In the genomic region with DNA sequence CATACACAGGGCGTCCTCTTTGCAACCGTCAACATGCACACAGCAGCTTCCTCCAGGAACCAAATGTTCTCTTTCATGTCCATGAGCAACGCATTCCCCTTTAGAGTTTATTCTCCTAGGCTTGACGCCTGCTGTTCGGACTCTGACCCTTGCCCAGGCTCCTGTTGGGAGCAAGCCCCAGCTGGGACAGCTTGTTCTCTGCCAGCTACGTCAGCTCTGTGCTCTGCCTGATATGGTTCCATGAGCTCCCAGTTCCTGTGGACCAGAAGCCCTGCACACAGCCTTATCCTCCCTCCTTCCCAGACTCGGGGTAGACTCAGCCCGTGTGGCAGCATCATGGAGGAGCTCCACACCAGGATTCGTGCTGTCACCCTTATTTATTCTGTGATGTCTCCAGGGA, we compare ENCODE assay signal across 25 cellular contexts.
DNase-seq lines count a peak whose midpoint lies in the region; ATAC-seq and TF ChIP-seq lines count a peak whose summit lies in the region.
"Had no signal": no experiment of that assay in that cellular context is flagged by ENCODE, and none has a peak within 500 bp of the region (broad histone marks: within the 10 kb centered on the region; RNA-seq: fewer than 3 reads in every experiment).

No MANE protein-coding gene starts in this region.

- H3K36me3 ChIP-seq in body of pancreas (replicated peaks in 1 of 2; ENCODE audit: insufficient read depth in 1 of 2, low read depth in 2 of 2) (no peaks in the 10 kb centered on the region), left lung (no peaks in the 10 kb centered on the region)
- H3K36me3 ChIP-seq: spleen had no signal

- peak; percentile 77 to 95 (median 89) for DNase-seq in body of pancreas
- no peak for DNase-seq in left ventricle myocardium superior
- peak; percentile 60 for DNase-seq in mucosa of gallbladder (ENCODE audit: low spot score)
- DNase-seq in type B pancreatic cell (ENCODE audit: extremely low spot score, unreplicated experiment) = peak; percentile 40
- no peak for DNase-seq in NCI-H748 treated with DMSO at 0.1 percent for 48 hours (lab: John Stamatoyannopoulos, UW)
- DNase-seq in NCI-H69 (lab: John Stamatoyannopoulos, UW) = no peak
- no peak for DNase-seq in left lung
- DNase-seq: activated CD4-positive, CD25-positive, alpha-beta regulatory T cell treated with anti-CD3 and anti-CD28 coated beads, Interleukin-2, amount 50 U/mL, for 72 hours; activated CD8-positive, alpha-beta T cell treated with anti-CD3 and anti-CD28 coated beads for 36 hours; Calu3; central memory CD4-positive, alpha-beta T cell; DND-41; HCEC 1CT; KG1; kidney; MM.1S; NCI-H1417 treated with DMSO at 0.1 percent for 48 hours; NCI-H446; SK-N-SH; spleen; T-helper 2 cell had no signal

- no peak overlapping the region for H3K27ac Mint-ChIP-seq in type B pancreatic cell
- H3K27ac Mint-ChIP-seq: activated CD8-positive, alpha-beta T cell treated with anti-CD3 and anti-CD28 coated beads for 36 hours; activated naive CD4-positive, alpha-beta T cell treated with anti-CD3 and anti-CD28 coated beads, Interleukin-2, amount 50 U/mL, for 72 hours; activated T-helper 17 cell treated with anti-CD3 and anti-CD28 coated beads, Interleukin-2, amount 50 U/mL, for 72 hours; CD14-positive monocyte; memory B cell had no signal

- peaks cover 4% of the 10 kb centered on the region for H3K9me3 Mint-ChIP-seq in type B pancreatic cell
- H3K9me3 Mint-ChIP-seq: activated CD8-positive, alpha-beta T cell treated with anti-CD3 and anti-CD28 coated beads for 36 hours; activated T-helper 17 cell treated with anti-CD3 and anti-CD28 coated beads, Interleukin-2, amount 50 U/mL, for 72 hours had no signal

- TF ChIP-seq POLR2A in body of pancreas (IDR thresholded peaks at IDR 0.05) = peak in 2 of 3 donors; percentile 34 to 76

- no peaks in the 10 kb centered on the region for H3K9me3 ChIP-seq in body of pancreas
- H3K9me3 ChIP-seq in left lung = no peaks in the 10 kb centered on the region
- H3K9me3 ChIP-seq: SK-N-SH, spleen had no signal

- peaks cover 14% of the 10 kb centered on the region for H3K27me3 Mint-ChIP-seq in type B pancreatic cell

- H3K4me3 Mint-ChIP-seq in type B pancreatic cell = no peak overlapping the region
- H3K4me3 Mint-ChIP-seq: activated CD8-positive, alpha-beta T cell treated with anti-CD3 and anti-CD28 coated beads for 36 hours; activated T-helper 17 cell treated with anti-CD3 and anti-CD28 coated beads, Interleukin-2, amount 50 U/mL, for 72 hours; memory B cell had no signal

- peak overlapping the region in 3 of 4 donors; percentile 64 to 77 (median 64) for H3K27ac ChIP-seq in body of pancreas
- H3K27ac ChIP-seq in left lung = no peak overlapping the region
- H3K27ac ChIP-seq: spleen had no signal

- WGBS in body of pancreas, 2 donors = 37 to 40% methylated on average over 9 of the region's 9 CpGs

- intact Hi-C loops in body of pancreas (cut with DNase I) (no loop called here), left ventricle myocardium superior (cut with micrococcal nuclease) (no loop called here), left lung (cut with DNase I) (no loop called here)

- no peaks in the 10 kb centered on the region for H3K4me1 Mint-ChIP-seq in type B pancreatic cell (ENCODE audit: unreplicated experiment)
- H3K4me1 Mint-ChIP-seq: memory B cell had no signal

- H3K27me3 ChIP-seq in body of pancreas = no peaks in the 10 kb centered on the region
- H3K27me3 ChIP-seq in left lung = peaks cover 0 to 45% of the 10 kb centered on the region in 2 donors

- peak; percentile 99 for ATAC-seq in body of pancreas
- peak; percentile 71 for ATAC-seq in left ventricle myocardium superior
- no peak for ATAC-seq in left lung
- ATAC-seq: activated CD8-positive, alpha-beta T cell treated with anti-CD3 and anti-CD28 coated beads for 36 hours; activated naive CD4-positive, alpha-beta T cell treated with anti-CD3 and anti-CD28 coated beads, Interleukin-2, amount 50 U/mL, for 72 hours; activated T-helper 17 cell treated with anti-CD3 and anti-CD28 coated beads, Interleukin-2, amount 50 U/mL, for 72 hours had no signal

- H3K4me3 ChIP-seq in body of pancreas (no peak overlapping the region), left lung (no peak overlapping the region)
- H3K4me3 ChIP-seq: spleen had no signal

- no peaks in the 10 kb centered on the region for H3K36me3 Mint-ChIP-seq in type B pancreatic cell
- H3K36me3 Mint-ChIP-seq: CD14-positive monocyte, memory B cell had no signal

- TF ChIP-seq CTCF in body of pancreas (IDR thresholded peaks at IDR 0.05) (no peak), type B pancreatic cell (conservative IDR thresholded peaks at IDR 0.05) (no peak), left lung (IDR thresholded peaks at IDR 0.05) (no peak)

- H3K4me1 ChIP-seq in body of pancreas = peaks cover 18% of the 10 kb centered on the region
- H3K4me1 ChIP-seq in left lung = no peaks in the 10 kb centered on the region

Comparison
In these comparisons a context has a peak if more than half of its experiments do, and no peak if none do; other contexts are left out.
1. DNase-seq: peak in body of pancreas (4 of 4), mucosa of gallbladder (single experiment) and type B pancreatic cell (single experiment); none in left ventricle myocardium superior (single experiment), NCI-H748 treated with DMSO at 0.1 percent for 48 hours (single experiment), NCI-H69 (single experiment) and left lung (0 of 2).
2. H3K27ac ChIP-seq: peak in body of pancreas (3 of 4); none in left lung (0 of 2).